Comparison of ENCODE assay signal across 8 cellular contexts in genomic region chr10:92290076-92290836, GRCh38. TPM values are rescaled to one million over a fixed set of nuclear protein-coding genes. Genes with fewer than 3 reads are reported as not detected.
DNase-seq lines count a peak whose midpoint lies in the region; ATAC-seq and TF ChIP-seq lines count a peak whose summit lies in the region.

No MANE protein-coding gene starts in this region.

- H3K4me2 ChIP-seq in OCI-LY1 (ENCODE audit: low read length) (peak overlapping the region; percentile 96), osteoblast (ENCODE audit: insufficient read depth, low read length) (peak overlapping the region; percentile 100)

- DNase-seq in BE2C (no peak), Right ventricle myocardium superior (peak; percentile 43), osteoblast (ENCODE audit: insufficient read length, low spot score, missing footprints) (peak; percentile 81)
- DNase-seq in activated naive CD8-positive, alpha-beta T cell treated with anti-CD3 and anti-CD28 coated beads for 36 hours = peak; percentile 44

- H3K9me3 ChIP-seq in BE2C (no peaks in the 10 kb centered on the region), OCI-LY1 (ENCODE audit: low read length) (no peaks in the 10 kb centered on the region), osteoblast (ENCODE audit: low read depth, low read length) (no peaks in the 10 kb centered on the region)

- H3K9me3 Mint-ChIP-seq in activated naive CD8-positive, alpha-beta T cell treated with anti-CD3 and anti-CD28 coated beads for 36 hours = no peaks in the 10 kb centered on the region

- H3K27me3 ChIP-seq in BE2C = no peaks in the 10 kb centered on the region
- H3K27me3 ChIP-seq in OCI-LY1 (ENCODE audit: insufficient read depth, low read length) = no peaks in the 10 kb centered on the region
- no peaks in the 10 kb centered on the region for H3K27me3 ChIP-seq in osteoblast (ENCODE audit: insufficient read depth, low read length)

- TF ChIP-seq CTCF in BE2C (IDR thresholded peaks at IDR 0.05; ENCODE audit: low read depth, low read length) (no peak), OCI-LY1 (IDR thresholded peaks at IDR 0.05; ENCODE audit: low read length) (no peak), osteoblast (IDR thresholded peaks at IDR 0.05; ENCODE audit: extremely low read depth, low read depth, low read length) (no peak)

- H3K27me3 Mint-ChIP-seq in activated naive CD8-positive, alpha-beta T cell treated with anti-CD3 and anti-CD28 coated beads for 36 hours = no peaks in the 10 kb centered on the region

- H3F3A ChIP-seq in OCI-LY1 (ENCODE audit: insufficient read depth, low read length) = no peaks in the 10 kb centered on the region

- H3K4me1 ChIP-seq in BE2C = no peaks in the 10 kb centered on the region
- peaks cover 21% of the 10 kb centered on the region for H3K4me1 ChIP-seq in OCI-LY1 (ENCODE audit: insufficient read depth, low read length, severe bottlenecking)
- peaks cover 13% of the 10 kb centered on the region for H3K4me1 ChIP-seq in osteoblast (ENCODE audit: insufficient read depth, low read length)

- peaks cover 32% of the 10 kb centered on the region for H3K4me1 Mint-ChIP-seq in activated naive CD8-positive, alpha-beta T cell treated with anti-CD3 and anti-CD28 coated beads for 36 hours

- H3K9ac ChIP-seq in OCI-LY1 (ENCODE audit: low read length) = peak overlapping the region; percentile 93

- no peaks in the 10 kb centered on the region; the same call in 1 of the 2 replicates for H3K36me3 ChIP-seq in BE2C
- peaks cover 7% of the 10 kb centered on the region; the same call in 1 of the 2 replicates for H3K36me3 ChIP-seq in OCI-LY1 (ENCODE audit: insufficient read depth, low read length)
- H3K36me3 ChIP-seq in osteoblast (ENCODE audit: insufficient read depth, low read length) = peaks cover 13% of the 10 kb centered on the region

- H3K4me3 Mint-ChIP-seq in activated naive CD8-positive, alpha-beta T cell treated with anti-CD3 and anti-CD28 coated beads for 36 hours = peak overlapping the region; percentile 96

- intact Hi-C loops in Right ventricle myocardium superior (cut with DNase I) = loop anchor here (5.0 kb wide), 2 partner anchors 48 to 203 kb away; no protein-coding TSS in a partner anchor

- H3K36me3 Mint-ChIP-seq in activated naive CD8-positive, alpha-beta T cell treated with anti-CD3 and anti-CD28 coated beads for 36 hours = peaks cover 14% of the 10 kb centered on the region

- peak overlapping the region; percentile 91 for H3K27ac Mint-ChIP-seq in activated naive CD8-positive, alpha-beta T cell treated with anti-CD3 and anti-CD28 coated beads for 36 hours

- H3K9me2 ChIP-seq in OCI-LY1 (ENCODE audit: low read depth, low read length) = no peaks in the 10 kb centered on the region

- no peaks in the 10 kb centered on the region for H4K20me1 ChIP-seq in OCI-LY1 (ENCODE audit: insufficient read depth, low read length)
- peaks cover 28% of the 10 kb centered on the region for H4K20me1 ChIP-seq in osteoblast (ENCODE audit: insufficient read depth, low read length)

- H2AFZ ChIP-seq in OCI-LY1 (ENCODE audit: low read length) (peak overlapping the region; percentile 58; the same call in 1 of the 2 replicates), osteoblast (ENCODE audit: low read length) (peak overlapping the region; percentile 89)

- H3K4me3 ChIP-seq in BE2C (ENCODE audit: low read depth, low read length) (peak overlapping the region; percentile 96), OCI-LY1 (ENCODE audit: low read depth, low read length, poor library complexity, severe bottlenecking) (peak overlapping the region; percentile 92), osteoblast (ENCODE audit: insufficient read depth, low read length) (peak overlapping the region; percentile 100)

- H3K79me2 ChIP-seq in OCI-LY1 (ENCODE audit: insufficient read depth, low read length) = peaks cover 14% of the 10 kb centered on the region
- peaks cover 61% of the 10 kb centered on the region for H3K79me2 ChIP-seq in osteoblast (ENCODE audit: insufficient read depth, low read length)

- H3K27ac ChIP-seq in OCI-LY1 (ENCODE audit: low read depth, low read length, poor library complexity, severe bottlenecking) (peak overlapping the region; percentile 45), osteoblast (ENCODE audit: low read depth, low read length) (peak overlapping the region; percentile 83)

- ATAC-seq in GM18868 (IDR thresholded peaks at IDR 0.05; ENCODE audit: unreplicated experiment) = peak; percentile 8
- ATAC-seq in HG03432 (IDR thresholded peaks at IDR 0.05; ENCODE audit: unreplicated experiment) = peak; percentile 19
- peak; percentile 38 for ATAC-seq in Right ventricle myocardium superior (ENCODE audit: poor library complexity)
- ATAC-seq in GM18873 (IDR thresholded peaks at IDR 0.05; ENCODE audit: low FRiP score, unreplicated experiment) = no peak

RNA-seq across cellular contexts. Expression of gene CPEB3, which starts 0.6 kb away (rescaled TPM):
- polyA plus RNA-seq in BE2C (2012; ENCODE audit: insufficient read depth, insufficient read length, low read depth) = 0.77 TPM
- total RNA-seq in activated naive CD8-positive, alpha-beta T cell treated with anti-CD3 and anti-CD28 coated beads for 36 hours = 1 to 10 TPM; 1.5 to 1.9 TPM
- 14.4 TPM for total RNA-seq in Right ventricle myocardium superior
- 1.1 and 1.2 TPM in 2 replicates for total RNA-seq in osteoblast

RNA-seq across cellular contexts. Expression of gene MARCHF5, which starts 0.7 kb away (rescaled TPM):
- polyA plus RNA-seq in BE2C (2012; ENCODE audit: insufficient read depth, insufficient read length, low read depth) = 26.2 TPM
- total RNA-seq in activated naive CD8-positive, alpha-beta T cell treated with anti-CD3 and anti-CD28 coated beads for 36 hours = 10 to 100 TPM; 25.6 to 26.5 TPM
- 38.2 TPM for total RNA-seq in Right ventricle myocardium superior
- total RNA-seq in osteoblast = 14.1 and 19.2 TPM in 2 replicates
